In the genomic region with DNA sequence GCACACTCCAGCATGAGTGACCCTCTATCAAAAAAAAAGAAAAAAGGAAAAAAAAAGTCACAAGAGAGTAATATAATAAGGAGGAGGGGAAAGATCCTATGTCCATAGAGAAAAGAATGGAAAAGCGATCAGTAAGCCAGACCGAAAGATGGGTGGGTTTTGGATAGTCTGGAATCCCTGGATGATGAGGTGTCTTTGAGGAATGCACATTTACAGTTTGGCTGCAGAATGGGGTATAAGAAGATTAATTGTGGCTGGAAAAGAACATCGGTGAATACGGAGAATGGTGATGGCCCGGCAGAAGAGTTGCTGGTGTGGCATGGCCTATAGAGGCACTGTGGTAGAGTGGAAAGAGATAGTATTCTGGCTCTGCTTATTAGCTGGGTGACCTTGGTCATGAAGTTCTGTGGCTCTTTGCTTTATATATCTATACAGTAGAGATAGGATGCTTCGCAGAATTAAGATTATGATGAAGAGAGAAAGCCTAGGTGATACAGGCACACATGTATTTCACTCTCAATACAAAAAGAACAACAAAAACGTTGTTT, we compare ENCODE assay signal across 21 cellular contexts.
A peak's percentile ranks its signal among the peaks of the same experiment; 100 is the strongest.
DNase-seq lines count a peak whose midpoint lies in the region; ATAC-seq and TF ChIP-seq lines count a peak whose summit lies in the region.
"Had no signal": no experiment of that assay in that cellular context is flagged by ENCODE, and none has a peak within 500 bp of the region (broad histone marks: within the 10 kb centered on the region; RNA-seq: fewer than 3 reads in every experiment).

No MANE protein-coding gene starts in this region.

- H3K4me1 Mint-ChIP-seq in CD14-positive monocyte (peaks cover 60% of the 10 kb centered on the region), T-helper 17 cell (peaks cover 41% of the 10 kb centered on the region), memory B cell (peaks cover 39% of the 10 kb centered on the region)
- peaks cover 31 to 36% of the 10 kb centered on the region in 2 donors for H3K4me1 Mint-ChIP-seq in stimulated activated naive B cell treated with anti-CD40 and anti-IgM and Interleukin-4, amounts not matched to agents 10 μg/mL and 1 μg/mL and 100 μg/mL, for 72 hours

- no peaks in the 10 kb centered on the region for H3K9me3 ChIP-seq in T-helper 17 cell (ENCODE audit: control insufficient read depth, low read length, poor library complexity, severe bottlenecking)
- H3K9me3 ChIP-seq: BE2C, SK-N-SH had no signal

- H3K36me3 Mint-ChIP-seq in CD14-positive monocyte, result peaks cover 28 to 44% of the 10 kb centered on the region in 2 donors
- H3K36me3 Mint-ChIP-seq in T-helper 17 cell (ENCODE audit: low read depth), result peaks cover 2% of the 10 kb centered on the region
- peaks cover 12% of the 10 kb centered on the region for H3K36me3 Mint-ChIP-seq in memory B cell
- peaks cover 3 to 27% of the 10 kb centered on the region in 2 donors for H3K36me3 Mint-ChIP-seq in stimulated activated naive B cell treated with anti-CD40 and anti-IgM and Interleukin-4, amounts not matched to agents 10 μg/mL and 1 μg/mL and 100 μg/mL, for 72 hours

- H3K4me3 Mint-ChIP-seq in CD14-positive monocyte (no peak overlapping the region), T-helper 17 cell (no peak overlapping the region), memory B cell (no peak overlapping the region)
- no peak overlapping the region for H3K4me3 Mint-ChIP-seq in stimulated activated naive B cell treated with anti-CD40 and anti-IgM and Interleukin-4, amounts not matched to agents 10 μg/mL and 1 μg/mL and 100 μg/mL, for 72 hours

- no peak for TF ChIP-seq CTCF in CD14-positive monocyte (IDR thresholded peaks at IDR 0.05)

- peak overlapping the region; percentile 27 to 88 (median 73) for H3K27ac Mint-ChIP-seq in CD14-positive monocyte
- H3K27ac Mint-ChIP-seq in T-helper 17 cell, result peak overlapping the region; percentile 77
- peak overlapping the region; percentile 79 for H3K27ac Mint-ChIP-seq in memory B cell
- H3K27ac Mint-ChIP-seq in stimulated activated naive B cell treated with anti-CD40 and anti-IgM and Interleukin-4, amounts not matched to agents 10 μg/mL and 1 μg/mL and 100 μg/mL, for 72 hours, result peak overlapping the region; percentile 22

- H3K9me3 Mint-ChIP-seq in CD14-positive monocyte, result no peaks in the 10 kb centered on the region
- peaks cover 2% of the 10 kb centered on the region for H3K9me3 Mint-ChIP-seq in memory B cell
- H3K9me3 Mint-ChIP-seq in stimulated activated naive B cell treated with anti-CD40 and anti-IgM and Interleukin-4, amounts not matched to agents 10 μg/mL and 1 μg/mL and 100 μg/mL, for 72 hours, result peaks cover 0 to 4% of the 10 kb centered on the region in 2 donors

- intact Hi-C loops in CD14-positive monocyte (cut with micrococcal nuclease), result no loop called here

- no peak for DNase-seq in CD14-positive monocyte (ENCODE audit: low spot score)
- DNase-seq in T-helper 17 cell, result no peak
- no peak for DNase-seq in memory B cell (ENCODE audit: low spot score in 2 of 2)
- DNase-seq in stimulated activated naive B cell treated with anti-CD40 and anti-IgM and Interleukin-4, amounts not matched to agents 10 μg/mL and 1 μg/mL and 100 μg/mL, for 72 hours, result no peak
- no peak for DNase-seq in NCI-H2196 (lab: John Stamatoyannopoulos, UW; ENCODE audit: unreplicated experiment)
- DNase-seq in GDM1 (lab: John Stamatoyannopoulos, UW), result no peak
- DNase-seq: BE2C, DMS153, DND-41, H7, Kasumi-1, NCI-H1092 treated with DMSO at 0.1 percent for 48 hours, NCI-H1436, NCI-H187, NCI-H2081 treated with DMSO at 0.1 percent for 48 hours, NCI-H2171, NCI-H524 treated with DMSO at 0.1 percent for 48 hours, NCI-H774, SK-N-SH had no signal

- H3K27me3 Mint-ChIP-seq in CD14-positive monocyte (ENCODE audit: low read depth in 3 of 3) (peaks cover 0 to 2% (median 0%) of the 10 kb centered on the region in 3 donors), T-helper 17 cell (no peaks in the 10 kb centered on the region), memory B cell (no peaks in the 10 kb centered on the region)
- H3K27me3 Mint-ChIP-seq in stimulated activated naive B cell treated with anti-CD40 and anti-IgM and Interleukin-4, amounts not matched to agents 10 μg/mL and 1 μg/mL and 100 μg/mL, for 72 hours, result no peaks in the 10 kb centered on the region

- ATAC-seq in T-helper 17 cell (no peak), memory B cell (ENCODE audit: low read depth) (no peak), HG03135 (IDR thresholded peaks at IDR 0.05; ENCODE audit: unreplicated experiment) (no peak)
- no peak for ATAC-seq in stimulated activated naive B cell treated with anti-CD40 and anti-IgM and Interleukin-4, amounts not matched to agents 10 μg/mL and 1 μg/mL and 100 μg/mL, for 72 hours (replicated peaks)
- ATAC-seq: K562 had no signal

Comparison
In these comparisons a context has a peak if more than half of its experiments do, and no peak if none do; other contexts are left out.
1. H3K27ac Mint-ChIP-seq: peak in every context shown above with its lines; median percentile 79 in memory B cell; 77 in T-helper 17 cell; 73 in CD14-positive monocyte; 22 in stimulated activated naive B cell treated with anti-CD40 and anti-IgM and Interleukin-4, amounts not matched to agents 10 μg/mL and 1 μg/mL and 100 μg/mL, for 72 hours.